Comparison of ENCODE assay signal across 1 cellular context in the genomic region with DNA sequence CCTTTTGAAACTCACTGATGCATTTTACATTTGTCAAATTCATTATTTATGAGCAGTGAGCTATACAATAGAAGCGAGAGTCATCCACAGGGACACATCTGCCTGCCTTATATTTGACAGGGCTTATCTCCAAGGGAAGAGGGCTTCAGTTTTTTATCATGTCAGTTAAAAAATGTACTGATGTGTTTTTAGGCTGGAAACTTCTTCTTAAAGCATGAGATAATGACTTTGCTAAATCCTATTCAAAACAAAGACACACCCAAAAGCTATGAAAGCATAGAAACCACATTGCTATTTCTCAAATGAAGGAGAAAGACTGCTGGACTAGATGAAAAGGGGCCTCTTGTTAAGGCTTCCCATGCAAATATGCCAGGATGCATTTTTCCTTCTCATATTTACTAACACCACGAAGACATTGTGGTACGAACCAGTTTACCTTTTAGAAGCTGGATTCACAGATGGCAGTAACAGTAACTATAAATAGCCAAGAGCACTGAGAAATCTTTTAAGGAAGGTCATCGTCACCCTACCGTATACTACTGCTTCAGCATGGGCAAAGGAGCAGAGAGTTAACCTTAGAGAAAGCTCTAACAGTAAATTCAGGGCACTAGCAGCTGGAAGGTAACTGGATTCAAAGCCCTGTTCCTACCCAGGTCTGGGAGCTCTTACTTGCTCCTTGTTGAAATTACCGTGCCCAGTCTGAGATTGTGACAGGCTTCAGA.
TF ChIP-seq lines count a peak whose summit lies in the region.

No MANE protein-coding gene starts in this region.

TF ChIP-seq in H1, 55 proteins besides CTCF, POLR2A, EP300 and RAD21:
- no peak for TF ChIP-seq SIN3A (conservative IDR thresholded peaks at IDR 0.05 in 1 of 2, IDR thresholded peaks at IDR 0.05 in 1 of 2; ENCODE audit: low read depth in 1 of 2, low read length in 2 of 2)
- TF ChIP-seq CEBPB (IDR thresholded peaks at IDR 0.05; ENCODE audit: low read depth, low read length): no peak
- no peak for TF ChIP-seq ZNF274 (IDR thresholded peaks at IDR 0.05; ENCODE audit: borderline replicate concordance, extremely low read depth, low read length)
- TF ChIP-seq JUND (IDR thresholded peaks at IDR 0.05; ENCODE audit: low read length): no peak
- no peak for TF ChIP-seq TEAD4 (IDR thresholded peaks at IDR 0.05; ENCODE audit: low read depth, low read length)
- TF ChIP-seq CBX5 (IDR thresholded peaks at IDR 0.05; ENCODE audit: low read depth, low read length): no peak
